ENCODE assay signal across 7 cellular contexts in genomic region chr6:2790588-2790987, GRCh38. TPM values are rescaled to one million over a fixed set of nuclear protein-coding genes. Genes with fewer than 3 reads are reported as not detected.
DNase-seq lines count a peak whose midpoint lies in the region; ATAC-seq and TF ChIP-seq lines count a peak whose summit lies in the region.

No MANE protein-coding gene starts in this region.

- no peaks in the 10 kb centered on the region for H3K9me3 Mint-ChIP-seq in immature natural killer cell

- H3K4me3 ChIP-seq in brain microvascular endothelial cell (ENCODE audit: low read depth, low read length) (no peak overlapping the region), thoracic aorta (peak overlapping the region; percentile 59)

- in situ Hi-C loops in brain microvascular endothelial cell (cut with HindIII; ENCODE audit: low pct_ligation_motif_present, low sequenced_read_pairs): no loop called here

- no peaks in the 10 kb centered on the region for H3K36me3 ChIP-seq in brain microvascular endothelial cell (replicated peaks)
- peaks cover 3% of the 10 kb centered on the region for H3K36me3 ChIP-seq in thoracic aorta

- peaks cover 0 to 17% (median 0%) of the 10 kb centered on the region in 3 donors for H3K36me3 Mint-ChIP-seq in immature natural killer cell

- H3K27me3 Mint-ChIP-seq in immature natural killer cell (ENCODE audit: low read depth in 3 of 3): peaks cover 3 to 8% (median 5%) of the 10 kb centered on the region in 3 donors

- ATAC-seq in thoracic aorta (ENCODE audit: insufficient number of reproducible peaks, low FRiP score, low read depth) (peak; percentile 72), GM19455 (IDR thresholded peaks at IDR 0.05; ENCODE audit: unreplicated experiment) (no peak)

- TF ChIP-seq CTCF in brain microvascular endothelial cell (IDR thresholded peaks at IDR 0.05; ENCODE audit: low read depth, low read length, missing control alignments) (peak; percentile 27), thoracic aorta (IDR thresholded peaks at IDR 0.05) (peak; percentile 55)

- H3K27ac ChIP-seq in brain microvascular endothelial cell: peak overlapping the region; percentile 82
- peak overlapping the region; percentile 93 to 98 for H3K27ac ChIP-seq in thoracic aorta

- peak overlapping the region in 5 of 6 donors; percentile 69 to 97 (median 84) for H3K27ac Mint-ChIP-seq in immature natural killer cell

- H3K9me3 ChIP-seq in thoracic aorta: no peaks in the 10 kb centered on the region

- peaks cover 16 to 44% of the 10 kb centered on the region in 2 donors for H3K4me1 ChIP-seq in thoracic aorta (ENCODE audit: control insufficient read depth in 1 of 2, low read depth in 2 of 2)

- H3K27me3 ChIP-seq in brain microvascular endothelial cell (replicated peaks) (no peaks in the 10 kb centered on the region), thoracic aorta (replicated peaks; ENCODE audit: insufficient read depth) (no peaks in the 10 kb centered on the region)

- peaks cover 52 to 55% of the 10 kb centered on the region in 2 donors for H3K4me1 Mint-ChIP-seq in immature natural killer cell

- DNase-seq in HT-29 (ENCODE audit: low spot score) (peak; percentile 27), brain microvascular endothelial cell (peak; percentile 71), immature natural killer cell (no peak), thoracic aorta (ENCODE audit: low spot score) (no peak), epidermal melanocyte (ENCODE audit: insufficient read length, low spot score) (no peak), cerebellar nuclear complex (lab: John Stamatoyannopoulos, UW) (no peak)

- H3K4me3 Mint-ChIP-seq in immature natural killer cell: no peak overlapping the region

RNA-seq across cellular contexts. Expression of gene WRNIP1, which starts 25.4 kb away (rescaled TPM):
- 92.6 and 103 TPM in 2 replicates for total RNA-seq in HT-29 (2014; rRNA removed; shearing (Covaris generic))
- polyA plus RNA-seq in immature natural killer cell: 10 to 100 TPM; 25.5 to 43.3 (median 26.4) TPM
- 10 to 100 TPM; 87.8 to 93.3 TPM for total RNA-seq in thoracic aorta

RNA-seq across cellular contexts. Expression of gene MYLK4, which starts 39.9 kb away (rescaled TPM):
- total RNA-seq in HT-29 (2014; rRNA removed; shearing (Covaris generic)): 0.03 and 0.08 TPM in 2 replicates
- under 1 TPM in 2 of 3 donors, not detected in 1; 0.09 to 0.17 TPM for polyA plus RNA-seq in immature natural killer cell
- 1 to 10 TPM in 1 of 2 donors, under 1 TPM in 1; 0.68 to 2.0 TPM for total RNA-seq in thoracic aorta

RNA-seq across cellular contexts. Expression of gene SERPINB1, which starts 51.1 kb away (rescaled TPM):
- total RNA-seq in HT-29 (2014; rRNA removed; shearing (Covaris generic)): 75.5 and 93.2 TPM in 2 replicates
- polyA plus RNA-seq in immature natural killer cell: 100 to 1,000 TPM; 108 to 164 (median 162) TPM
- 10 to 100 TPM; 41.0 to 62.3 TPM for total RNA-seq in thoracic aorta

Comparison
In these comparisons a context has a peak if more than half of its experiments do, and no peak if none do; other contexts are left out.
1. DNase-seq: peak in HT-29 (single experiment) and brain microvascular endothelial cell (single experiment); none in immature natural killer cell (0 of 3), thoracic aorta (single experiment), epidermal melanocyte (single experiment) and cerebellar nuclear complex (0 of 2).